In genomic region chr1:244971524-244972216, GRCh38 we compare ENCODE assay signal across 8 cellular contexts.
DNase-seq lines count a peak whose midpoint lies in the region; ATAC-seq and TF ChIP-seq lines count a peak whose summit lies in the region.

No MANE protein-coding gene starts in this region.

- no peak overlapping the region for H2BK12ac ChIP-seq in mesenchymal stem cell (ENCODE audit: low read length in 2 of 2)

- intact Hi-C loops in mammary epithelial cell (cut with micrococcal nuclease): loop anchor here (2.0 kb wide), 1 partner anchor 319 kb away; the partner anchor contains the start of gene DESI2

- H3K4me1 ChIP-seq in mammary epithelial cell (ENCODE audit: insufficient read depth, low read length): peaks cover 3% of the 10 kb centered on the region
- H3K4me1 ChIP-seq in mesenchymal stem cell (ENCODE audit: control insufficient read depth, insufficient read depth, low read depth, low read length): peaks cover 3% of the 10 kb centered on the region

- no peak overlapping the region for H3K18ac ChIP-seq in mesenchymal stem cell (ENCODE audit: low read depth in 1 of 2, low read length in 2 of 2)

- no peak overlapping the region for H2BK120ac ChIP-seq in mesenchymal stem cell (ENCODE audit: low read depth, low read length)

- peak overlapping the region; percentile 62 to 68 (median 68) for H3K4me3 ChIP-seq in mammary epithelial cell (replicated peaks in 1 of 3; ENCODE audit: insufficient read depth in 1 of 3, low read depth in 2 of 3, low read length in 3 of 3)
- peak overlapping the region in 1 of 2 experiments; percentile 83 for H3K4me3 ChIP-seq in mesenchymal stem cell (ENCODE audit: insufficient read depth in 1 of 2, low read depth in 1 of 2, low read length in 2 of 2)

- WGBS in mammary epithelial cell (ENCODE audit: low coverage, missing lambda C conversion rate): 36% methylated on average over 11 of the region's 11 CpGs
- 63% methylated on average over 1 of the region's 11 CpGs for WGBS in mesenchymal stem cell

- DNase-seq in GM10266 (ENCODE audit: extremely low spot score) (peak; percentile 27), NCI-H146 (lab: John Stamatoyannopoulos, UW) (peak; percentile 61), mammary epithelial cell (no peak), mesenchymal stem cell (no peak), NCI-H774 (lab: John Stamatoyannopoulos, UW) (no peak), kidney tubule cell (ENCODE audit: low spot score) (no peak), DMS153 (lab: John Stamatoyannopoulos, UW) (no peak)

- ATAC-seq in GM21576 (IDR thresholded peaks at IDR 0.05; ENCODE audit: unreplicated experiment): no peak

- H2BK5ac ChIP-seq in mesenchymal stem cell (ENCODE audit: low read depth, low read length, poor library complexity, severe bottlenecking): no peak overlapping the region

- no peak overlapping the region for H3K23ac ChIP-seq in mesenchymal stem cell (ENCODE audit: low read length in 2 of 2)

- CTCF ChIA-PET in mammary epithelial cell (lab: Charles Lee; ENCODE audit: low non-redundant PET): no interaction called here

- in situ Hi-C loops in mammary epithelial cell (cut with MboI; ENCODE audit: low sequenced_read_pairs in 2 of 2): loop anchor here in 1 of 2 donors (25.0 kb wide), 1 partner anchor 309 kb away; the partner anchor contains the start of gene DESI2

- peaks cover 8% of the 10 kb centered on the region for H3K79me1 ChIP-seq in mesenchymal stem cell (replicated peaks; ENCODE audit: low read length, poor library complexity, severe bottlenecking)

- H3K4me2 ChIP-seq in mammary epithelial cell (ENCODE audit: insufficient read depth, low read depth, low read length) (peak overlapping the region; percentile 85), mesenchymal stem cell (ENCODE audit: low read length, poor library complexity, severe bottlenecking) (peak overlapping the region; percentile 17)

- no peak for TF ChIP-seq CTCF in GM10266 (IDR thresholded peaks at IDR 0.05; ENCODE audit: control insufficient read depth, insufficient read depth, low read depth, missing control alignments)
- no peak for TF ChIP-seq CTCF in mammary epithelial cell (conservative IDR thresholded peaks at IDR 0.05 in 1 of 2, IDR thresholded peaks at IDR 0.05 in 1 of 2; ENCODE audit: extremely low read depth in 1 of 2, insufficient read depth in 1 of 2, low read depth in 1 of 2, low read length in 2 of 2)

- dilution Hi-C loops in mammary epithelial cell (cut with HindIII; ENCODE audit: low sequenced_read_pairs): no loop called here

- no peak overlapping the region for H2BK15ac ChIP-seq in mesenchymal stem cell (ENCODE audit: low read depth, poor library complexity, severe bottlenecking)

- H3K9ac ChIP-seq in mammary epithelial cell (ENCODE audit: insufficient read depth, low read length) (peak overlapping the region; percentile 87), mesenchymal stem cell (ENCODE audit: low read length) (peak overlapping the region; percentile 94)

- H3K9me3 ChIP-seq in mammary epithelial cell (replicated peaks; ENCODE audit: insufficient read depth, low read length) (no peaks in the 10 kb centered on the region), mesenchymal stem cell (ENCODE audit: control insufficient read depth, low read length) (no peaks in the 10 kb centered on the region)

- H3K14ac ChIP-seq in mesenchymal stem cell (ENCODE audit: low read length in 2 of 2): no peak overlapping the region

- no TSS peak for BruUV-seq in mammary epithelial cell (replicated peaks; lab: Mats Ljungman, UMichigan)

- H3K27ac ChIP-seq in mammary epithelial cell (ENCODE audit: insufficient read depth, low read depth, low read length) (peak overlapping the region; percentile 92), mesenchymal stem cell (ENCODE audit: low read length, poor library complexity, severe bottlenecking) (peak overlapping the region; percentile 99)

- H3K36me3 ChIP-seq in mammary epithelial cell (ENCODE audit: insufficient read depth, low read length) (no peaks in the 10 kb centered on the region), mesenchymal stem cell (ENCODE audit: control insufficient read depth in 1 of 2, insufficient read depth in 2 of 2, low read depth in 1 of 2, low read length in 2 of 2) (no peaks in the 10 kb centered on the region)

- no peak overlapping the region for H4K91ac ChIP-seq in mesenchymal stem cell (ENCODE audit: low read length)

- H3K79me2 ChIP-seq in mammary epithelial cell (ENCODE audit: insufficient read depth, low read length): peaks cover 3% of the 10 kb centered on the region

- no peak overlapping the region for H2AK5ac ChIP-seq in mesenchymal stem cell (ENCODE audit: low read length, severe bottlenecking)

- H2AFZ ChIP-seq in mammary epithelial cell (ENCODE audit: low read depth, low read length): peak overlapping the region; percentile 84
- no peak overlapping the region for H2AFZ ChIP-seq in mesenchymal stem cell (ENCODE audit: low read depth, low read length)

- no peak overlapping the region for H4K8ac ChIP-seq in mesenchymal stem cell (ENCODE audit: low read length)

- H3K27me3 ChIP-seq in mammary epithelial cell (ENCODE audit: insufficient read depth, low read length): no peaks in the 10 kb centered on the region
- no peaks in the 10 kb centered on the region for H3K27me3 ChIP-seq in mesenchymal stem cell (ENCODE audit: control insufficient read depth in 1 of 2, insufficient read depth in 1 of 2, low read length in 2 of 2)

- no peak overlapping the region for H3K4ac ChIP-seq in mesenchymal stem cell (ENCODE audit: low read depth in 1 of 2, low read length in 2 of 2)

- H4K20me1 ChIP-seq in mammary epithelial cell (ENCODE audit: insufficient read depth, low read length): no peaks in the 10 kb centered on the region

Comparison
In these comparisons a context has a peak if more than half of its experiments do, and no peak if none do; other contexts are left out.
1. DNase-seq: peak in GM10266 (single experiment) and NCI-H146 (single experiment); none in mammary epithelial cell (single experiment), mesenchymal stem cell (single experiment), NCI-H774 (single experiment), kidney tubule cell (single experiment) and DMS153 (single experiment).